Comparison of ENCODE assay signal across 13 cellular contexts in genomic region chr19:8310342-8311055, GRCh38. TPM values are rescaled to one million over a fixed set of nuclear protein-coding genes. Genes with fewer than 3 reads are reported as not detected.
DNase-seq lines count a peak whose midpoint lies in the region; ATAC-seq and TF ChIP-seq lines count a peak whose summit lies in the region.
"Had no signal": no experiment of that assay in that cellular context is flagged by ENCODE, and none has a peak within 500 bp of the region (broad histone marks: within the 10 kb centered on the region; RNA-seq: fewer than 3 reads in every experiment).

No MANE protein-coding gene starts in this region.

- no peak overlapping the region for H3K18ac ChIP-seq in neuronal stem cell (ENCODE audit: low read length)

- no peak overlapping the region for H3K4me2 ChIP-seq in neuronal stem cell (ENCODE audit: insufficient read depth, low read length, poor library complexity, severe bottlenecking)
- H3K4me2 ChIP-seq: GM23338 had no signal

- no peak overlapping the region for H3K9ac ChIP-seq in neuronal stem cell (ENCODE audit: low read depth, low read length, poor library complexity)

- no peak overlapping the region for H3K4me3 ChIP-seq in neuronal stem cell (ENCODE audit: low read length in 2 of 2)
- H3K4me3 ChIP-seq: GM23338 had no signal

- peaks cover 11 to 12% of the 10 kb centered on the region in 2 donors for H3K4me1 ChIP-seq in neuronal stem cell (ENCODE audit: control insufficient read depth in 2 of 2, insufficient read depth in 1 of 2, low read depth in 1 of 2, low read length in 2 of 2)

- H3K79me1 ChIP-seq in neuronal stem cell (ENCODE audit: low read depth, low read length) = peaks cover 8% of the 10 kb centered on the region

- TF ChIP-seq CTCF in CD14-positive monocyte (IDR thresholded peaks at IDR 0.05) = no peak
- no peak for TF ChIP-seq CTCF in VCaP (conservative IDR thresholded peaks at IDR 0.05)

- no CpG with 5 or more reads among the region's 17 CpGs for WGBS in neuronal stem cell (ENCODE audit: extremely low coverage in 2 of 2, insufficient read length in 2 of 2, insufficient replicate concordance in 1 of 2), 2 donors

- H3K27ac ChIP-seq in VCaP (peak overlapping the region; percentile 55), neuronal stem cell (replicated peaks; ENCODE audit: low read length) (no peak overlapping the region)

- H3K14ac ChIP-seq in neuronal stem cell (ENCODE audit: low read length) = no peak overlapping the region

- H3K36me3 Mint-ChIP-seq in CD14-positive monocyte = peaks cover 49 to 74% of the 10 kb centered on the region in 2 donors
- H3K36me3 Mint-ChIP-seq in stimulated activated naive B cell treated with anti-CD40 and anti-IgM and Interleukin-4, amounts not matched to agents 10 μg/mL and 1 μg/mL and 100 μg/mL, for 72 hours = peaks cover 23 to 45% of the 10 kb centered on the region in 2 donors

- H2AK5ac ChIP-seq in neuronal stem cell (ENCODE audit: low read depth, low read length) = no peak overlapping the region

- H2BK120ac ChIP-seq in neuronal stem cell (ENCODE audit: low read depth, low read length) = no peak overlapping the region

- no peak overlapping the region for H3K23ac ChIP-seq in neuronal stem cell (ENCODE audit: low read depth, low read length, poor library complexity)

- H2BK5ac ChIP-seq in neuronal stem cell (ENCODE audit: low read length) = peak overlapping the region; percentile 27

- no peaks in the 10 kb centered on the region for H3K27me3 ChIP-seq in neuronal stem cell (ENCODE audit: control insufficient read depth in 3 of 3, insufficient read depth in 3 of 3, low read depth in 1 of 3, low read length in 3 of 3)

- no peak overlapping the region for H3K4ac ChIP-seq in neuronal stem cell (ENCODE audit: low read length)

- H3K9me3 ChIP-seq in neuronal stem cell (replicated peaks in 1 of 2; ENCODE audit: control insufficient read depth in 2 of 2, insufficient read depth in 1 of 2, low read depth in 1 of 2, low read length in 2 of 2) = no peaks in the 10 kb centered on the region

- intact Hi-C loops in CD14-positive monocyte (cut with micrococcal nuclease) = no loop called here

- H2BK12ac ChIP-seq in neuronal stem cell (ENCODE audit: low read length) = no peak overlapping the region

- no peak overlapping the region for H2BK15ac ChIP-seq in neuronal stem cell (ENCODE audit: low read length)

- H3K9me3 Mint-ChIP-seq in CD14-positive monocyte = peaks cover 0 to 2% (median 0%) of the 10 kb centered on the region in 7 donors
- no peaks in the 10 kb centered on the region for H3K9me3 Mint-ChIP-seq in stimulated activated naive B cell treated with anti-CD40 and anti-IgM and Interleukin-4, amounts not matched to agents 10 μg/mL and 1 μg/mL and 100 μg/mL, for 72 hours
- H3K9me3 Mint-ChIP-seq: GM23338; T-helper 1 cell treated with Interleukin-12 subunit alpha and Interleukin-12 subunit beta and Interleukin-4 antibody, amounts not matched to agents 30 μg/mL and 1 μg/mL, for 36 hours had no signal

- H2AFZ ChIP-seq in neuronal stem cell (ENCODE audit: low read length) = no peak overlapping the region
- H2AFZ ChIP-seq: GM23338 had no signal

- no peak overlapping the region for H4K8ac ChIP-seq in neuronal stem cell (ENCODE audit: low read depth, low read length)

- peaks cover 23% of the 10 kb centered on the region for H3K4me1 Mint-ChIP-seq in CD14-positive monocyte
- peaks cover 24 to 47% of the 10 kb centered on the region in 2 donors for H3K4me1 Mint-ChIP-seq in stimulated activated naive B cell treated with anti-CD40 and anti-IgM and Interleukin-4, amounts not matched to agents 10 μg/mL and 1 μg/mL and 100 μg/mL, for 72 hours

- H3K4me3 Mint-ChIP-seq in CD14-positive monocyte = no peak overlapping the region
- H3K4me3 Mint-ChIP-seq in stimulated activated naive B cell treated with anti-CD40 and anti-IgM and Interleukin-4, amounts not matched to agents 10 μg/mL and 1 μg/mL and 100 μg/mL, for 72 hours = no peak overlapping the region
- H3K4me3 Mint-ChIP-seq: T-helper 1 cell treated with Interleukin-12 subunit alpha and Interleukin-12 subunit beta and Interleukin-4 antibody, amounts not matched to agents 30 μg/mL and 1 μg/mL, for 36 hours had no signal

- DNase-seq in CD14-positive monocyte (ENCODE audit: low spot score) (peak; percentile 13), neuronal stem cell (ENCODE audit: low spot score) (no peak), HUDEP-2 (lab: John Stamatoyannopoulos, UW; ENCODE audit: unreplicated experiment in 76 of 76) (no peak)
- no peak for DNase-seq in stimulated activated naive B cell treated with anti-CD40 and anti-IgM and Interleukin-4, amounts not matched to agents 10 μg/mL and 1 μg/mL and 100 μg/mL, for 72 hours
- DNase-seq: activated CD4-positive, alpha-beta T cell treated with anti-CD3 and anti-CD28 coated beads for 1 hour; activated T-cell treated with anti-CD3 and anti-CD28 coated beads, Interleukin-2, amount 50 U/mL, for 48 hours; amygdala; NCI-H82; stimulated activated CD4-positive, alpha-beta T cell treated with anti-CD3 and anti-CD28 coated beads, Interleukin-12 subunit alpha, Interleukin-12 subunit beta, amount 100 ng/mL, for 4 hours had no signal

- ATAC-seq in stimulated activated naive B cell treated with anti-CD40 and anti-IgM and Interleukin-4, amounts not matched to agents 10 μg/mL and 1 μg/mL and 100 μg/mL, for 72 hours (replicated peaks) = no peak
- ATAC-seq in GM21423 (IDR thresholded peaks at IDR 0.05; ENCODE audit: unreplicated experiment) = no peak
- ATAC-seq: GM23338 had no signal

- no peak overlapping the region for H4K91ac ChIP-seq in neuronal stem cell (ENCODE audit: low read depth, low read length, poor library complexity)

- H3K27me3 Mint-ChIP-seq in CD14-positive monocyte (ENCODE audit: low read depth in 3 of 3) = peaks cover 15 to 33% (median 21%) of the 10 kb centered on the region in 3 donors
- H3K27me3 Mint-ChIP-seq in stimulated activated naive B cell treated with anti-CD40 and anti-IgM and Interleukin-4, amounts not matched to agents 10 μg/mL and 1 μg/mL and 100 μg/mL, for 72 hours = no peaks in the 10 kb centered on the region

- H3K36me3 ChIP-seq in neuronal stem cell (replicated peaks in 1 of 2; ENCODE audit: control insufficient read depth in 2 of 2, insufficient read depth in 2 of 2, low read length in 2 of 2) = peaks cover 31 to 56% of the 10 kb centered on the region in 2 donors

- no peak overlapping the region for H3K27ac Mint-ChIP-seq in CD14-positive monocyte
- no peak overlapping the region for H3K27ac Mint-ChIP-seq in stimulated activated naive B cell treated with anti-CD40 and anti-IgM and Interleukin-4, amounts not matched to agents 10 μg/mL and 1 μg/mL and 100 μg/mL, for 72 hours
- H3K27ac Mint-ChIP-seq: GM23338 had no signal

RNA-seq across cellular contexts. Expression of gene CD320, which starts 2.3 kb away (rescaled TPM):
- 1 to 10 TPM in 1 of 2 donors, under 1 TPM in 1; 0.72 to 1.0 TPM for polyA plus RNA-seq in CD14-positive monocyte
- polyA plus RNA-seq in neuronal stem cell (2013, experiment 1 of 2) = 28.0 TPM
- 26.3 TPM for polyA plus RNA-seq in neuronal stem cell (2013, experiment 2 of 2)

RNA-seq across cellular contexts. Expression of gene NDUFA7, which starts 10.7 kb away (rescaled TPM):
- polyA plus RNA-seq in CD14-positive monocyte = 100 to 1,000 TPM; 133 to 153 TPM
- 187 TPM for polyA plus RNA-seq in neuronal stem cell (2013, experiment 1 of 2)
- 184 TPM for polyA plus RNA-seq in neuronal stem cell (2013, experiment 2 of 2)

RNA-seq across cellular contexts. Expression of gene RPS28, which starts 10.8 kb away (rescaled TPM):
- polyA plus RNA-seq in CD14-positive monocyte = 1,000 to 10,000 TPM in 1 of 2 donors, 100 to 1,000 TPM in 1; 984 to 1,104 TPM
- 2,413 TPM for polyA plus RNA-seq in neuronal stem cell (2013, experiment 1 of 2)
- polyA plus RNA-seq in neuronal stem cell (2013, experiment 2 of 2) = 2,325 TPM

RNA-seq across cellular contexts. Expression of gene KANK3, which starts 32.6 kb away (rescaled TPM):
- not detected for polyA plus RNA-seq in CD14-positive monocyte
- polyA plus RNA-seq in neuronal stem cell (2013, experiment 1 of 2) = 0.50 TPM
- 0.57 TPM for polyA plus RNA-seq in neuronal stem cell (2013, experiment 2 of 2)

RNA-seq across cellular contexts. Expression of gene ANGPTL4, which starts 53.5 kb away (rescaled TPM):
- not detected for polyA plus RNA-seq in CD14-positive monocyte
- 2.7 TPM for polyA plus RNA-seq in neuronal stem cell (2013, experiment 1 of 2)
- 3.0 TPM for polyA plus RNA-seq in neuronal stem cell (2013, experiment 2 of 2)
